In genomic region chr5:150599281-150599680, GRCh38 we compare ENCODE assay signal across 23 cellular contexts. TPM values are rescaled to one million over a fixed set of nuclear protein-coding genes. Genes with fewer than 3 reads are reported as not detected.
A peak's percentile ranks its signal among the peaks of the same experiment; 100 is the strongest.
DNase-seq lines count a peak whose midpoint lies in the region; ATAC-seq and TF ChIP-seq lines count a peak whose summit lies in the region.
"Had no signal": no experiment of that assay in that cellular context is flagged by ENCODE, and none has a peak within 500 bp of the region (broad histone marks: within the 10 kb centered on the region; RNA-seq: fewer than 3 reads in every experiment).

No MANE protein-coding gene starts in this region.

- H3K27me3 Mint-ChIP-seq in MCF 10A (ENCODE audit: insufficient read depth, unreplicated experiment) (no peaks in the 10 kb centered on the region), osteocyte (ENCODE audit: unreplicated experiment) (no peaks in the 10 kb centered on the region)
- H3K27me3 Mint-ChIP-seq in activated naive CD8-positive, alpha-beta T cell treated with anti-CD3 and anti-CD28 coated beads, Interleukin-2, amount 50 U/mL, for 24 hours: no peaks in the 10 kb centered on the region
- H3K27me3 Mint-ChIP-seq in activated T-helper 1 cell treated with anti-CD3 and anti-CD28 coated beads, Interleukin-12 subunit alpha, Interleukin-12 subunit beta, Interleukin-2, Interleukin-4 antibody, amounts not matched to agents 30 ng/mL and 10 ng/mL and 1 ng/mL, durations not matched to agents 14 hours and 24 hours and 36 hours (ENCODE audit: insufficient read depth): no peaks in the 10 kb centered on the region
- H3K27me3 Mint-ChIP-seq: dendritic cell treated with granulocyte-macrophage colony-stimulating factor and Interleukin-4, amounts not matched to agents 40 ng/mL and 50 ng/mL, for 4 days; stimulated activated naive B cell treated with anti-CD40 and anti-IgM and Interleukin-4, amounts not matched to agents 10 μg/mL and 1 μg/mL and 100 μg/mL, for 72 hours had no signal

- H3K9me3 Mint-ChIP-seq in MCF 10A (ENCODE audit: unreplicated experiment) (no peaks in the 10 kb centered on the region), osteocyte (ENCODE audit: unreplicated experiment) (no peaks in the 10 kb centered on the region)
- H3K9me3 Mint-ChIP-seq in activated naive CD8-positive, alpha-beta T cell treated with anti-CD3 and anti-CD28 coated beads, Interleukin-2, amount 50 U/mL, for 24 hours: no peaks in the 10 kb centered on the region
- no peaks in the 10 kb centered on the region for H3K9me3 Mint-ChIP-seq in activated T-helper 1 cell treated with anti-CD3 and anti-CD28 coated beads, Interleukin-12 subunit alpha, Interleukin-12 subunit beta, Interleukin-2, Interleukin-4 antibody, amounts not matched to agents 30 ng/mL and 10 ng/mL and 1 ng/mL, durations not matched to agents 14 hours and 24 hours and 36 hours
- H3K9me3 Mint-ChIP-seq: dendritic cell treated with granulocyte-macrophage colony-stimulating factor and Interleukin-4, amounts not matched to agents 40 ng/mL and 50 ng/mL, for 4 days; neural crest cell; stimulated activated naive B cell treated with anti-CD40 and anti-IgM and Interleukin-4, amounts not matched to agents 10 μg/mL and 1 μg/mL and 100 μg/mL, for 72 hours; WTC11 had no signal

- H3K4me1 Mint-ChIP-seq in MCF 10A (ENCODE audit: insufficient read depth, unreplicated experiment): peaks cover 10% of the 10 kb centered on the region
- H3K4me1 Mint-ChIP-seq in osteocyte (ENCODE audit: unreplicated experiment): peaks cover 75% of the 10 kb centered on the region
- H3K4me1 Mint-ChIP-seq in activated naive CD8-positive, alpha-beta T cell treated with anti-CD3 and anti-CD28 coated beads, Interleukin-2, amount 50 U/mL, for 24 hours: no peaks in the 10 kb centered on the region
- no peaks in the 10 kb centered on the region for H3K4me1 Mint-ChIP-seq in activated T-helper 1 cell treated with anti-CD3 and anti-CD28 coated beads, Interleukin-12 subunit alpha, Interleukin-12 subunit beta, Interleukin-2, Interleukin-4 antibody, amounts not matched to agents 30 ng/mL and 10 ng/mL and 1 ng/mL, durations not matched to agents 14 hours and 24 hours and 36 hours (ENCODE audit: low read depth)

- POLR2A ChIA-PET in MCF 10A (lab: Yijun Ruan, JAX): no interaction called here

- H3K4me3 Mint-ChIP-seq in MCF 10A (ENCODE audit: unreplicated experiment) (no peak overlapping the region), osteocyte (ENCODE audit: unreplicated experiment) (no peak overlapping the region)
- H3K4me3 Mint-ChIP-seq in activated naive CD8-positive, alpha-beta T cell treated with anti-CD3 and anti-CD28 coated beads, Interleukin-2, amount 50 U/mL, for 24 hours: no peak overlapping the region
- no peak overlapping the region for H3K4me3 Mint-ChIP-seq in activated T-helper 1 cell treated with anti-CD3 and anti-CD28 coated beads, Interleukin-12 subunit alpha, Interleukin-12 subunit beta, Interleukin-2, Interleukin-4 antibody, amounts not matched to agents 30 ng/mL and 10 ng/mL and 1 ng/mL, durations not matched to agents 14 hours and 24 hours and 36 hours
- H3K4me3 Mint-ChIP-seq: B cell; dendritic cell treated with granulocyte-macrophage colony-stimulating factor and Interleukin-4, amounts not matched to agents 40 ng/mL and 50 ng/mL, for 4 days; neural crest cell; stimulated activated naive B cell treated with anti-CD40 and anti-IgM and Interleukin-4, amounts not matched to agents 10 μg/mL and 1 μg/mL and 100 μg/mL, for 72 hours; WTC11 had no signal

- H3K9me3 ChIP-seq in mammary epithelial cell (replicated peaks; ENCODE audit: insufficient read depth, low read length): no peaks in the 10 kb centered on the region
- H3K9me3 ChIP-seq in upper lobe of right lung: no peaks in the 10 kb centered on the region
- H3K9me3 ChIP-seq: adrenal gland, Caco-2, mucosa of descending colon, tibial nerve had no signal

- CTCF ChIA-PET in mammary epithelial cell (lab: Charles Lee; ENCODE audit: low non-redundant PET): no interaction called here
- CTCF ChIA-PET in MCF 10A (lab: Yijun Ruan, JAX): interaction anchor here (0.6 to 1.1 kb wide), 2 partner anchors 41 to 54 kb away, joined by 3 to 4 read pairs; partner anchors contain the start of gene SYNPO

- no peaks in the 10 kb centered on the region for H3K27me3 ChIP-seq in mammary epithelial cell (ENCODE audit: insufficient read depth, low read length)
- H3K27me3 ChIP-seq in upper lobe of right lung: no peaks in the 10 kb centered on the region
- H3K27me3 ChIP-seq: adrenal gland, tibial nerve had no signal

- TF ChIP-seq CTCF in mammary epithelial cell (conservative IDR thresholded peaks at IDR 0.05 in 1 of 2, IDR thresholded peaks at IDR 0.05 in 1 of 2; ENCODE audit: extremely low read depth in 1 of 2, insufficient read depth in 1 of 2, low read depth in 1 of 2, low read length in 2 of 2) (no peak), MCF 10A (IDR thresholded peaks at IDR 0.05; ENCODE audit: unreplicated experiment) (no peak), osteocyte (IDR thresholded peaks at IDR 0.05) (no peak), upper lobe of right lung (IDR thresholded peaks at IDR 0.05) (no peak)

- no peak overlapping the region for H3K4me3 ChIP-seq in mammary epithelial cell (replicated peaks in 1 of 3; ENCODE audit: insufficient read depth in 1 of 3, low read depth in 2 of 3, low read length in 3 of 3)
- no peak overlapping the region for H3K4me3 ChIP-seq in upper lobe of right lung
- H3K4me3 ChIP-seq: adrenal gland, GM23248, mucosa of descending colon, tibial nerve had no signal

- H3K27ac ChIP-seq in mammary epithelial cell (ENCODE audit: insufficient read depth, low read depth, low read length) (peak overlapping the region; percentile 86), upper lobe of right lung (peak overlapping the region; percentile 31)
- H3K27ac ChIP-seq: GM23248 had no signal

- H3K27ac Mint-ChIP-seq in MCF 10A (ENCODE audit: low read depth, unreplicated experiment) (no peak overlapping the region), osteocyte (ENCODE audit: unreplicated experiment) (peak overlapping the region; percentile 89)
- no peak overlapping the region for H3K27ac Mint-ChIP-seq in activated naive CD8-positive, alpha-beta T cell treated with anti-CD3 and anti-CD28 coated beads, Interleukin-2, amount 50 U/mL, for 24 hours
- no peak overlapping the region for H3K27ac Mint-ChIP-seq in activated T-helper 1 cell treated with anti-CD3 and anti-CD28 coated beads, Interleukin-12 subunit alpha, Interleukin-12 subunit beta, Interleukin-2, Interleukin-4 antibody, amounts not matched to agents 30 ng/mL and 10 ng/mL and 1 ng/mL, durations not matched to agents 14 hours and 24 hours and 36 hours
- H3K27ac Mint-ChIP-seq: B cell; dendritic cell treated with granulocyte-macrophage colony-stimulating factor and Interleukin-4, amounts not matched to agents 40 ng/mL and 50 ng/mL, for 4 days; stimulated activated naive B cell treated with anti-CD40 and anti-IgM and Interleukin-4, amounts not matched to agents 10 μg/mL and 1 μg/mL and 100 μg/mL, for 72 hours; WTC11 had no signal

- dilution Hi-C loops in mammary epithelial cell (cut with HindIII; ENCODE audit: low sequenced_read_pairs): no loop called here

- no peaks in the 10 kb centered on the region for H4K20me1 ChIP-seq in mammary epithelial cell (ENCODE audit: insufficient read depth, low read length)

- peak overlapping the region; percentile 48 for H3K9ac ChIP-seq in mammary epithelial cell (ENCODE audit: insufficient read depth, low read length)
- H3K9ac ChIP-seq: GM23248 had no signal

- 90% methylated on average over 4 of the region's 5 CpGs for WGBS in mammary epithelial cell (ENCODE audit: low coverage, missing lambda C conversion rate)

- H2AFZ ChIP-seq in mammary epithelial cell (ENCODE audit: low read depth, low read length): peak overlapping the region; percentile 84
- H2AFZ ChIP-seq: GM23248 had no signal

- ATAC-seq in left cardiac atrium: no peak
- no peak for ATAC-seq in upper lobe of right lung
- no peak for ATAC-seq in activated naive CD8-positive, alpha-beta T cell treated with anti-CD3 and anti-CD28 coated beads, Interleukin-2, amount 50 U/mL, for 24 hours
- ATAC-seq: stimulated activated naive B cell treated with anti-CD40 and anti-IgM and Interleukin-4, amounts not matched to agents 10 μg/mL and 1 μg/mL and 100 μg/mL, for 72 hours; WTC11 had no signal

- H3K79me2 ChIP-seq in mammary epithelial cell (ENCODE audit: insufficient read depth, low read length): no peaks in the 10 kb centered on the region

- H3K4me1 ChIP-seq in mammary epithelial cell (ENCODE audit: insufficient read depth, low read length) (peaks cover 35% of the 10 kb centered on the region), upper lobe of right lung (peaks cover 19% of the 10 kb centered on the region)

- in situ Hi-C loops in mammary epithelial cell (cut with MboI; ENCODE audit: low sequenced_read_pairs in 2 of 2): no loop called here

- intact Hi-C loops in mammary epithelial cell (cut with micrococcal nuclease) (loop anchor here (2.0 kb wide), 1 partner anchor 42 kb away; the partner anchor contains the start of gene SYNPO), MCF 10A (cut with micrococcal nuclease) (no loop called here), left cardiac atrium (cut with DNase I) (no loop called here), upper lobe of right lung (cut with DNase I) (no loop called here)
- intact Hi-C loops in activated T-helper 1 cell treated with anti-CD3 and anti-CD28 coated beads, Interleukin-12 subunit alpha, Interleukin-12 subunit beta, Interleukin-2, Interleukin-4 antibody, amounts not matched to agents 30 ng/mL and 10 ng/mL and 1 ng/mL, durations not matched to agents 14 hours and 24 hours and 36 hours (cut with micrococcal nuclease): no loop called here

- H3K36me3 ChIP-seq in mammary epithelial cell (ENCODE audit: insufficient read depth, low read length): no peaks in the 10 kb centered on the region
- no peaks in the 10 kb centered on the region for H3K36me3 ChIP-seq in upper lobe of right lung
- H3K36me3 ChIP-seq: adrenal gland, tibial nerve had no signal

- DNase-seq in mammary epithelial cell: no peak
- no peak for DNase-seq in MCF 10A (ENCODE audit: unreplicated experiment)
- DNase-seq in left cardiac atrium: peak; percentile 13
- DNase-seq in osteocyte (ENCODE audit: extremely low spot score, unreplicated experiment): no peak
- no peak for DNase-seq in upper lobe of right lung
- no peak for DNase-seq in activated naive CD8-positive, alpha-beta T cell treated with anti-CD3 and anti-CD28 coated beads, Interleukin-2, amount 50 U/mL, for 24 hours
- no peak for DNase-seq in NOMO-1 treated with dmso at 0.1 percent for 144 hours (lab: John Stamatoyannopoulos, UW; ENCODE audit: unreplicated experiment)
- no peak for DNase-seq in activated T-helper 1 cell treated with anti-CD3 and anti-CD28 coated beads, Interleukin-12 subunit alpha, Interleukin-12 subunit beta, Interleukin-2, Interleukin-4 antibody, amounts not matched to agents 30 ng/mL and 10 ng/mL and 1 ng/mL, durations not matched to agents 14 hours and 24 hours and 36 hours (ENCODE audit: low spot score)
- DNase-seq: 8988T; adrenal gland; Caco-2; GM23248; mucosa of descending colon; NCI-H1092; NCI-H2081 treated with DMSO at 0.1 percent for 48 hours; small intestine; stimulated activated CD4-positive, alpha-beta T cell treated with anti-CD3 and anti-CD28 coated beads, Interleukin-2, amount 100 ng/mL, for 48 hours; stimulated activated naive B cell treated with anti-CD40 and anti-IgM and Interleukin-4, amounts not matched to agents 10 μg/mL and 1 μg/mL and 100 μg/mL, for 72 hours had no signal

- H3K4me2 ChIP-seq in mammary epithelial cell (ENCODE audit: insufficient read depth, low read depth, low read length): peak overlapping the region; percentile 35

- H3K36me3 Mint-ChIP-seq in MCF 10A (ENCODE audit: insufficient read depth, unreplicated experiment) (no peaks in the 10 kb centered on the region), osteocyte (ENCODE audit: unreplicated experiment) (no peaks in the 10 kb centered on the region)
- H3K36me3 Mint-ChIP-seq in activated naive CD8-positive, alpha-beta T cell treated with anti-CD3 and anti-CD28 coated beads, Interleukin-2, amount 50 U/mL, for 24 hours (ENCODE audit: low read depth): no peaks in the 10 kb centered on the region
- H3K36me3 Mint-ChIP-seq in activated T-helper 1 cell treated with anti-CD3 and anti-CD28 coated beads, Interleukin-12 subunit alpha, Interleukin-12 subunit beta, Interleukin-2, Interleukin-4 antibody, amounts not matched to agents 30 ng/mL and 10 ng/mL and 1 ng/mL, durations not matched to agents 14 hours and 24 hours and 36 hours (ENCODE audit: low read depth): no peaks in the 10 kb centered on the region
- H3K36me3 Mint-ChIP-seq: stimulated activated naive B cell treated with anti-CD40 and anti-IgM and Interleukin-4, amounts not matched to agents 10 μg/mL and 1 μg/mL and 100 μg/mL, for 72 hours; WTC11 had no signal

- no TSS peak for BruUV-seq in mammary epithelial cell (replicated peaks; lab: Mats Ljungman, UMichigan)
- no TSS peak for BruUV-seq in MCF 10A (replicated peaks; lab: Mats Ljungman, UMichigan)

RNA-seq across cellular contexts. Expression of gene SYNPO, which starts 41.2 kb away (rescaled TPM):
- total RNA-seq in mammary epithelial cell (1 to 10 TPM; 1.3 to 5.3 TPM), MCF 10A (2022) (6.3 and 7.1 TPM in 2 replicates), left cardiac atrium (100 to 1,000 TPM; 503 to 769 TPM), osteocyte (17.8 and 18.4 TPM in 2 replicates), upper lobe of right lung (151 TPM)
- 2.6 TPM for polyA plus RNA-seq in mammary epithelial cell
- 23.9 TPM for polyA minus RNA-seq in mammary epithelial cell
- total RNA-seq in activated T-helper 1 cell treated with anti-CD3 and anti-CD28 coated beads, Interleukin-12 subunit alpha, Interleukin-12 subunit beta, Interleukin-2, Interleukin-4 antibody, amounts not matched to agents 30 ng/mL and 10 ng/mL and 1 ng/mL, durations not matched to agents 14 hours and 24 hours and 36 hours: not detected in 2 replicates
